ENCODE assay signal across 22 cellular contexts in genomic region chr11:109590782-109591181, GRCh38.
"Had no signal": no experiment of that assay in that cellular context is flagged by ENCODE, and none has a peak within 500 bp of the region (broad histone marks: within the 10 kb centered on the region; RNA-seq: fewer than 3 reads in every experiment).

No MANE protein-coding gene starts in this region.

- ATAC-seq: left cardiac atrium; left ventricle myocardium superior; sciatic nerve; stimulated activated naive CD8-positive, alpha-beta T cell treated with anti-CD3 and anti-CD28 coated beads, Interleukin-15, Interleukin-2, amounts not matched to agents 100 U/mL and 50 U/mL, for 24 hours had no signal

- DNase-seq: activated CD4-positive, alpha-beta memory T cell treated with anti-CD3 and anti-CD28 coated beads for 36 hours; activated CD4-positive, alpha-beta T cell treated with anti-CD3 and anti-CD28 coated beads, Interleukin-2, amount 10 ng/mL, durations not matched to agents 24 days and 14 days; activated CD4-positive, CD25-positive, alpha-beta regulatory T cell treated with anti-CD3 and anti-CD28 coated beads, Interleukin-2, amount 50 U/mL, for 72 hours; activated CD8-positive, alpha-beta memory T cell treated with anti-CD3 and anti-CD28 coated beads, Interleukin-2, amount 50 U/mL, for 4 hours; activated effector memory CD4-positive, alpha-beta T cell treated with anti-CD3 and anti-CD28 coated beads, Interleukin-2, amount 50 U/mL, for 16 hours; activated naive CD4-positive, alpha-beta T cell treated with anti-CD3 and anti-CD28 coated beads for 36 hours; activated naive CD8-positive, alpha-beta T cell treated with anti-CD3 and anti-CD28 coated beads for 36 hours; activated T-cell treated with anti-CD3 and anti-CD28 coated beads, Interleukin-2, amount 50 U/mL, for 1 hour; adrenal gland; aorta; esophagus squamous epithelium; glutamatergic neuron; left cardiac atrium; left ventricle myocardium superior; stimulated activated CD4-positive, alpha-beta T cell treated with anti-CD3 and anti-CD28 coated beads, Interleukin-12 subunit alpha, Interleukin-12 subunit beta, amount 100 ng/mL, for 4 hours; stimulated activated CD4-positive, alpha-beta T cell treated with anti-CD3 and anti-CD28 coated beads, Interleukin-4, amount 100 ng/mL, for 1 hour; stimulated activated naive CD8-positive, alpha-beta T cell treated with anti-CD3 and anti-CD28 coated beads, Interleukin-15, Interleukin-2, amounts not matched to agents 100 U/mL and 50 U/mL, for 24 hours; T-helper 2 cell; trophoblast cell had no signal

- H3K4me3 ChIP-seq: adrenal gland, esophagus squamous epithelium, skin epidermis, thoracic aorta had no signal
